23 cellular contexts compared by ENCODE assay signal in the genomic region with DNA sequence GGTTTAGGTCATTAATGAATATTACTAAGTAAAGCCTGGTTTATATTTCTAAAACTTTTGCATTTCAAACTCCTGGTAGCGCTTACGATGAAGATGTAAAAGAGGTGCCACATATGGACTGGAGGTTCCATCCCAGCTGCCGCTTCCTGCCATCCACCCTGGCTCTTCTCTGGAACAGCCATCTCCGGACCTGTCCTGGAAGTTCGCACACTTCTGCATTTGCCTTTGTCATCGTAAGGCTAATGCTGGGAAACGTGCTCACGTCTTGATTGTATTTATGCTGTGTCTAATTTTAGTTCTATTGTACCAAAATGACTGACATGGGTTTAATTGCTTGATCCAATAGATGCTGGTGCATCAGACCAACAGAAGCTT.
A peak's percentile ranks its signal among the peaks of the same experiment; 100 is the strongest.
DNase-seq lines count a peak whose midpoint lies in the region; ATAC-seq, FAIRE-seq and TF ChIP-seq lines count a peak whose summit lies in the region.
"Had no signal": no experiment of that assay in that cellular context is flagged by ENCODE, and none has a peak within 500 bp of the region (broad histone marks: within the 10 kb centered on the region; RNA-seq: fewer than 3 reads in every experiment).

No MANE protein-coding gene starts in this region.

- peaks cover 42% of the 10 kb centered on the region for H3K4me1 Mint-ChIP-seq in MCF 10A (ENCODE audit: insufficient read depth, unreplicated experiment)
- H3K4me1 Mint-ChIP-seq in astrocyte (ENCODE audit: low read depth, unreplicated experiment) = peaks cover 3% of the 10 kb centered on the region

- TF ChIP-seq CTCF in MCF 10A (IDR thresholded peaks at IDR 0.05; ENCODE audit: unreplicated experiment) (no peak), mammary epithelial cell (conservative IDR thresholded peaks at IDR 0.05 in 1 of 2, IDR thresholded peaks at IDR 0.05 in 1 of 2; ENCODE audit: extremely low read depth in 1 of 2, insufficient read depth in 1 of 2, low read depth in 1 of 2, low read length in 2 of 2) (no peak), astrocyte (IDR thresholded peaks at IDR 0.05; ENCODE audit: insufficient read depth, low read depth, low read length) (no peak), HepG2 (CRISPR knock-in tag; IDR thresholded peaks at IDR 0.05) (no peak)

- no peak overlapping the region for H2AFZ ChIP-seq in mammary epithelial cell (ENCODE audit: low read depth, low read length)
- no peak overlapping the region for H2AFZ ChIP-seq in astrocyte (ENCODE audit: low read depth, low read length)
- H2AFZ ChIP-seq in HepG2 (ENCODE audit: low read length) = no peak overlapping the region

- H3K27ac ChIP-seq in mammary epithelial cell (ENCODE audit: insufficient read depth, low read depth, low read length) (no peak overlapping the region), astrocyte (ENCODE audit: low read depth, low read length) (peak overlapping the region; percentile 55), HepG2 (ENCODE audit: extremely low read length, insufficient read depth, low read length) (peak overlapping the region; percentile 87), substantia nigra (ENCODE audit: low read depth, low read length, poor library complexity, severe bottlenecking) (peak overlapping the region; percentile 68)
- H3K27ac ChIP-seq: KMS-11, testis had no signal

- H4K20me1 ChIP-seq in mammary epithelial cell (ENCODE audit: insufficient read depth, low read length) (no peaks in the 10 kb centered on the region), astrocyte (ENCODE audit: insufficient read depth, low read length) (peaks cover 12% of the 10 kb centered on the region), HepG2 (ENCODE audit: insufficient read depth, low read length) (no peaks in the 10 kb centered on the region)

- dilution Hi-C loops in mammary epithelial cell (cut with HindIII; ENCODE audit: low sequenced_read_pairs) = no loop called here

- DNase-seq in MCF 10A (ENCODE audit: unreplicated experiment) (no peak), mammary epithelial cell (no peak), astrocyte (ENCODE audit: low read depth) (no peak), HepG2 (ENCODE audit: low spot score) (no peak), substantia nigra (lab: John Stamatoyannopoulos, UW) (no peak)
- no peak for DNase-seq in activated CD4-positive, CD25-positive, alpha-beta regulatory T cell treated with anti-CD3 and anti-CD28 coated beads, Interleukin-2, amount 50 U/mL, for 72 hours
- DNase-seq: activated CD4-positive, alpha-beta T cell treated with anti-CD3 and anti-CD28 coated beads, Interleukin-2, amount 50 U/mL, for 1 hour; activated naive CD4-positive, alpha-beta T cell treated with anti-CD3 and anti-CD28 coated beads for 36 hours; activated T-cell treated with anti-CD3 and anti-CD28 coated beads for 4 hours; cortex of kidney; GOT3; hippocampal formation; midbrain; NCI-H2081 treated with DMSO at 0.1 percent for 48 hours; NCI-H526; stimulated activated CD4-positive, alpha-beta T cell treated with anti-CD3 and anti-CD28 coated beads, Interleukin-12 subunit alpha, Interleukin-12 subunit beta, amount 100 ng/mL, for 4 hours; testis had no signal

- H3K4me1 ChIP-seq in mammary epithelial cell (ENCODE audit: insufficient read depth, low read length) = peaks cover 16% of the 10 kb centered on the region
- H3K4me1 ChIP-seq in astrocyte (ENCODE audit: insufficient read depth, low read length) = peaks cover 23% of the 10 kb centered on the region
- H3K4me1 ChIP-seq in HepG2 (ENCODE audit: insufficient read depth, low read length) = peaks cover 71% of the 10 kb centered on the region

- H3K9me3 Mint-ChIP-seq in MCF 10A (ENCODE audit: unreplicated experiment) (no peaks in the 10 kb centered on the region), astrocyte (ENCODE audit: unreplicated experiment) (peaks cover 4% of the 10 kb centered on the region)
- H3K9me3 Mint-ChIP-seq: activated naive CD4-positive, alpha-beta T cell treated with anti-CD3 and anti-CD28 coated beads for 36 hours had no signal

- no TSS peak for BruUV-seq in MCF 10A (replicated peaks; lab: Mats Ljungman, UMichigan)
- BruUV-seq in mammary epithelial cell (replicated peaks; lab: Mats Ljungman, UMichigan) = no TSS peak
- no TSS peak for BruUV-seq in HepG2 (replicated peaks; lab: Mats Ljungman, UMichigan)

- H3K4me2 ChIP-seq in mammary epithelial cell (ENCODE audit: insufficient read depth, low read depth, low read length) (no peak overlapping the region), astrocyte (ENCODE audit: low read length) (peak overlapping the region; percentile 35), HepG2 (ENCODE audit: low read depth, low read length) (peak overlapping the region; percentile 52; the same call in 1 of the 2 replicates)
- H3K4me2 ChIP-seq: KMS-11 had no signal

- H3K36me3 Mint-ChIP-seq in MCF 10A (ENCODE audit: insufficient read depth, unreplicated experiment) (peaks cover 37% of the 10 kb centered on the region), astrocyte (ENCODE audit: low read depth, unreplicated experiment) (peaks cover 8% of the 10 kb centered on the region)

- no peaks in the 10 kb centered on the region for H3K9me3 ChIP-seq in mammary epithelial cell (replicated peaks; ENCODE audit: insufficient read depth, low read length)
- no peaks in the 10 kb centered on the region for H3K9me3 ChIP-seq in astrocyte (ENCODE audit: insufficient read depth, low read depth, low read length)
- no peaks in the 10 kb centered on the region for H3K9me3 ChIP-seq in HepG2 (ENCODE audit: low read length)
- H3K9me3 ChIP-seq: testis had no signal

- ATAC-seq in HepG2 = peak; percentile 38
- ATAC-seq in HG03521 (IDR thresholded peaks at IDR 0.05; ENCODE audit: unreplicated experiment) = no peak
- ATAC-seq in GM18907 (IDR thresholded peaks at IDR 0.05; ENCODE audit: unreplicated experiment) = no peak

- H3K4me3 Mint-ChIP-seq in MCF 10A (ENCODE audit: unreplicated experiment) (peak overlapping the region; percentile 51), astrocyte (ENCODE audit: unreplicated experiment) (no peak overlapping the region)
- H3K4me3 Mint-ChIP-seq: activated naive CD4-positive, alpha-beta T cell treated with anti-CD3 and anti-CD28 coated beads for 36 hours; neural crest cell had no signal

- POLR2A ChIA-PET in MCF 10A (lab: Yijun Ruan, JAX) (interaction anchor here (1.1 to 3.3 kb wide), 5 partner anchors 53 to 99 kb away, joined by 3 to 19 read pairs (median 6); no protein-coding TSS in a partner anchor), HepG2 (lab: Yijun Ruan, JAX) (interaction anchor here (1.1 to 3.3 kb wide), 3 partner anchors 12 to 102 kb away, joined by 3 to 15 read pairs (median 9); no protein-coding TSS in a partner anchor)

- intact Hi-C loops in MCF 10A (cut with micrococcal nuclease) (no loop called here), mammary epithelial cell (cut with micrococcal nuclease) (no loop called here), HepG2 (cut with micrococcal nuclease; ENCODE audit: unreplicated experiment) (loop anchor here (1.0 to 2.0 kb wide), 2 partner anchors 15 to 66 kb away; no protein-coding TSS in a partner anchor)

- H3K27me3 Mint-ChIP-seq in MCF 10A (ENCODE audit: insufficient read depth, unreplicated experiment) (no peaks in the 10 kb centered on the region), astrocyte (ENCODE audit: low read depth, unreplicated experiment) (no peaks in the 10 kb centered on the region)

- H3K4me3 ChIP-seq in mammary epithelial cell (replicated peaks in 1 of 3; ENCODE audit: insufficient read depth in 1 of 3, low read depth in 2 of 3, low read length in 3 of 3) (no peak overlapping the region), astrocyte (ENCODE audit: insufficient read depth, low read depth, low read length) (no peak overlapping the region), HepG2 (replicated peaks in 1 of 3; ENCODE audit: insufficient read depth in 1 of 3, low read depth in 2 of 3, low read length in 3 of 3) (peak overlapping the region in 1 of 3 experiments; percentile 27; a peak in 1 of 6 replicates)
- H3K4me3 ChIP-seq: testis had no signal

- TF ChIP-seq EP300 in HepG2 (IDR thresholded peaks at IDR 0.05; ENCODE audit: low read depth in 2 of 2, low read length in 2 of 2) (no peak), HepG2 (CRISPR knock-in tag; IDR thresholded peaks at IDR 0.05; ENCODE audit: borderline replicate concordance) (no peak)

- FAIRE-seq in astrocyte (lab: Jason Lieb, UNC) (no peak), HepG2 (lab: Jason Lieb, UNC) (no peak)
- FAIRE-seq: endothelial cell of umbilical vein, keratinocyte had no signal

- in situ Hi-C loops in mammary epithelial cell (cut with MboI; ENCODE audit: low sequenced_read_pairs in 2 of 2) = no loop called here
- in situ Hi-C loops in HepG2 (cut with HindIII; ENCODE audit: extremely low pct_ligation_motif_present, low pct_unique_long_range_greater_than_20kb) = no loop called here

- CTCF ChIA-PET in MCF 10A (lab: Yijun Ruan, JAX) (interaction anchor here (0.6 to 1.7 kb wide), 5 partner anchors 10 to 332 kb away, joined by 3 to 4 read pairs (median 3); no protein-coding TSS in a partner anchor), mammary epithelial cell (lab: Charles Lee; ENCODE audit: low non-redundant PET) (no interaction called here), HepG2 (lab: Yijun Ruan, JAX; ENCODE audit: low intra/inter-chr PET ratio, low total read pairs) (no interaction called here)

- no peak for TF ChIP-seq RAD21 in HepG2 (CRISPR knock-in tag; IDR thresholded peaks at IDR 0.05)

- no peak overlapping the region for H3K9ac ChIP-seq in mammary epithelial cell (ENCODE audit: insufficient read depth, low read length)
- H3K9ac ChIP-seq in astrocyte (ENCODE audit: low read length) = peak overlapping the region; percentile 11
- peak overlapping the region; percentile 9; the same call in 1 of the 2 replicates for H3K9ac ChIP-seq in HepG2 (ENCODE audit: insufficient read depth, low read depth, low read length)
- H3K9ac ChIP-seq: KMS-11 had no signal

- H3K79me2 ChIP-seq in mammary epithelial cell (ENCODE audit: insufficient read depth, low read length) (peaks cover 25% of the 10 kb centered on the region), astrocyte (ENCODE audit: insufficient read depth, low read length) (peaks cover 28% of the 10 kb centered on the region), HepG2 (ENCODE audit: insufficient read depth, low read length) (peaks cover 14% of the 10 kb centered on the region)

- H3K27me3 ChIP-seq in mammary epithelial cell (ENCODE audit: insufficient read depth, low read length) (no peaks in the 10 kb centered on the region), astrocyte (ENCODE audit: insufficient read depth, low read length) (no peaks in the 10 kb centered on the region), HepG2 (ENCODE audit: control insufficient read depth in 1 of 2, insufficient read depth in 2 of 2, low read length in 2 of 2) (no peaks in the 10 kb centered on the region)
- H3K27me3 ChIP-seq: testis had no signal

- H3K36me3 ChIP-seq in mammary epithelial cell (ENCODE audit: insufficient read depth, low read length) (no peaks in the 10 kb centered on the region), astrocyte (ENCODE audit: insufficient read depth, low read length) (peaks cover 3% of the 10 kb centered on the region), HepG2 (replicated peaks in 1 of 2; ENCODE audit: control insufficient read depth in 1 of 2, insufficient read depth in 2 of 2, low read length in 2 of 2) (peaks cover 1 to 9% of the 10 kb centered on the region in 2 experiments; a peak in 2 of 5 replicates)

- WGBS in mammary epithelial cell (ENCODE audit: low coverage, missing lambda C conversion rate) = 100% methylated on average over 8 of the region's 8 CpGs
- WGBS in HepG2 (ENCODE audit: low lambda C conversion rate) = 74% methylated on average over 8 of the region's 8 CpGs

- H3K27ac Mint-ChIP-seq in MCF 10A (ENCODE audit: low read depth, unreplicated experiment) (peak overlapping the region; percentile 85), astrocyte (ENCODE audit: unreplicated experiment) (no peak overlapping the region)
- H3K27ac Mint-ChIP-seq: activated naive CD4-positive, alpha-beta T cell treated with anti-CD3 and anti-CD28 coated beads for 36 hours had no signal

- TF ChIP-seq POLR2A in HepG2 (IDR thresholded peaks at IDR 0.05; ENCODE audit: insufficient read depth in 1 of 2, low read depth in 2 of 2, low read length in 2 of 2) = no peak
